In the genomic region with DNA sequence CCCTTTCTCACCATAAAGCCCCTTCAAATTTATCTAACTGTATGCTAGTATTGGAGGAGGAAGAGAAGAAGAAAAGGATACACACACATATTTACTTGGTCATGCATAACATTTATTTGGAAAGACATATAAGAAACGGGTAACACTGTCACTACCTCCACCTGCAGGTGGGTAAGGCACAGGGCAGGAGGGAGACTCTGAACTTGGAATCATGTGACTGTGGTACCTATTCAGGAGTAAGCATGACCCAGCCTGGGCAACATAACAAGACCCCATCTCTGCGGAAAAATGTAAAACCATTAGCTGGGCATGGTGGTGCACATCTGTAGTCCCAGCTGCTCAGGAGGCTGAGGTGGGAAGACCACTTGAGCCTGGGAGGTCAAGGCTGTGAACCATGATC, we compare ENCODE assay signal across 13 cellular contexts. TPM values are rescaled to one million over a fixed set of nuclear protein-coding genes. Genes with fewer than 3 reads are reported as not detected.
DNase-seq lines count a peak whose midpoint lies in the region; ATAC-seq and TF ChIP-seq lines count a peak whose summit lies in the region.
"Had no signal": no experiment of that assay in that cellular context is flagged by ENCODE, and none has a peak within 500 bp of the region (broad histone marks: within the 10 kb centered on the region; RNA-seq: fewer than 3 reads in every experiment).

No MANE protein-coding gene starts in this region.

- H3K9me3 Mint-ChIP-seq in GM23338 = no peaks in the 10 kb centered on the region
- H3K9me3 Mint-ChIP-seq: CD8-positive, alpha-beta T cell had no signal

- no peak overlapping the region for H3K4me2 ChIP-seq in GM23338

- intact Hi-C loops in Panc1 (cut with micrococcal nuclease; ENCODE audit: unreplicated experiment) (no loop called here), esophagus squamous epithelium (cut with DNase I) (no loop called here)

- 35 to 50% methylated on average over 2 of the region's 2 CpGs for WGBS in esophagus squamous epithelium, 2 donors

- ATAC-seq in GM23338 = peak; percentile 79
- peak; percentile 62; the same call in 1 of the 2 replicates for ATAC-seq in Panc1
- ATAC-seq in GM21528 (IDR thresholded peaks at IDR 0.05; ENCODE audit: low FRiP score, unreplicated experiment) = no peak
- no peak for ATAC-seq in HG03025 (IDR thresholded peaks at IDR 0.05; ENCODE audit: low FRiP score, unreplicated experiment)
- ATAC-seq: CD8-positive, alpha-beta T cell; gastroesophageal sphincter had no signal

- H3K4me3 ChIP-seq in GM23338 (no peak overlapping the region), Panc1 (ENCODE audit: low read depth in 2 of 2, low read length in 2 of 2) (no peak overlapping the region), esophagus squamous epithelium (no peak overlapping the region)
- H3K4me3 ChIP-seq: gastroesophageal sphincter had no signal

- TF ChIP-seq POLR2A in esophagus squamous epithelium (IDR thresholded peaks at IDR 0.05) = no peak

- H3K36me3 ChIP-seq in GM23338 (ENCODE audit: insufficient read depth) (no peaks in the 10 kb centered on the region), Panc1 (ENCODE audit: control insufficient read depth, insufficient read depth, low read length) (no peaks in the 10 kb centered on the region), esophagus squamous epithelium (no peaks in the 10 kb centered on the region)
- H3K36me3 ChIP-seq: gastroesophageal sphincter had no signal

- H3K27me3 Mint-ChIP-seq in GM23338 (ENCODE audit: insufficient read depth, low read depth, poor library complexity) = peaks cover 11% of the 10 kb centered on the region

- peaks cover 13% of the 10 kb centered on the region for H3K4me1 Mint-ChIP-seq in GM23338

- POLR2A ChIA-PET in Panc1 (lab: Charles Lee) = no interaction called here

- no peak overlapping the region for H3K27ac Mint-ChIP-seq in GM23338
- H3K27ac Mint-ChIP-seq: CD8-positive, alpha-beta T cell had no signal

- DNase-seq in ACHN (peak; percentile 33), GM23338 (ENCODE audit: low spot score) (peak; percentile 75), Panc1 (ENCODE audit: low read depth, low spot score) (no peak), esophagus squamous epithelium (lab: John Stamatoyannopoulos, UW) (no peak), occipital lobe (lab: John Stamatoyannopoulos, UW) (no peak), cortex of kidney (lab: John Stamatoyannopoulos, UW) (no peak)
- DNase-seq: aorta; CD8-positive, alpha-beta T cell; Right ventricle myocardium superior had no signal

- H3K9me2 ChIP-seq in GM23338 (ENCODE audit: insufficient read depth) = peaks cover 5% of the 10 kb centered on the region; the same call in 1 of the 2 replicates

- H3K9me3 ChIP-seq in Panc1 (ENCODE audit: control insufficient read depth, insufficient read depth, low read depth, low read length) = no peaks in the 10 kb centered on the region
- H3K9me3 ChIP-seq in esophagus squamous epithelium = no peaks in the 10 kb centered on the region
- H3K9me3 ChIP-seq: gastroesophageal sphincter had no signal

- in situ Hi-C loops in ACHN (cut with HindIII; ENCODE audit: low pct_ligation_motif_present, low pct_unique_long_range_greater_than_20kb, low sequenced_read_pairs) = no loop called here
- in situ Hi-C loops in Panc1 (cut with HindIII; ENCODE audit: low pct_unique_long_range_greater_than_20kb, low sequenced_read_pairs) = no loop called here

- BruUV-seq in Panc1 (replicated peaks; lab: Mats Ljungman, UMichigan) = no TSS peak

- H3K36me3 Mint-ChIP-seq in GM23338 (ENCODE audit: low read depth) = no peaks in the 10 kb centered on the region
- H3K36me3 Mint-ChIP-seq: CD8-positive, alpha-beta T cell had no signal

- no peaks in the 10 kb centered on the region for H3K79me2 ChIP-seq in GM23338 (replicated peaks; ENCODE audit: insufficient read depth)

- no peak overlapping the region for H3K27ac ChIP-seq in GM23338 (ENCODE audit: low read depth)
- no peak overlapping the region for H3K27ac ChIP-seq in Panc1 (ENCODE audit: low read length)
- H3K27ac ChIP-seq in esophagus squamous epithelium = no peak overlapping the region
- H3K27ac ChIP-seq: gastroesophageal sphincter had no signal

- H3K4me1 ChIP-seq in GM23338 (ENCODE audit: insufficient read depth) (peaks cover 3% of the 10 kb centered on the region; the same call in 1 of the 2 replicates), Panc1 (ENCODE audit: control insufficient read depth, insufficient read depth, low read length) (peaks cover 4% of the 10 kb centered on the region), esophagus squamous epithelium (peaks cover 0 to 6% (median 0%) of the 10 kb centered on the region in 3 donors)
- H3K4me1 ChIP-seq: gastroesophageal sphincter had no signal

- no peaks in the 10 kb centered on the region for H3K27me3 ChIP-seq in GM23338 (ENCODE audit: insufficient read depth)
- no peaks in the 10 kb centered on the region for H3K27me3 ChIP-seq in Panc1 (ENCODE audit: control insufficient read depth, insufficient read depth, low read length)
- H3K27me3 ChIP-seq in esophagus squamous epithelium = peaks cover 0 to 47% (median 0%) of the 10 kb centered on the region in 4 donors

- no peaks in the 10 kb centered on the region for H3F3A ChIP-seq in GM23338 (replicated peaks; ENCODE audit: low read depth)

- TF ChIP-seq CTCF in GM23338 (conservative IDR thresholded peaks at IDR 0.05; ENCODE audit: low read depth in 2 of 2) (peak; percentile 71 to 75), Panc1 (IDR thresholded peaks at IDR 0.05) (no peak), esophagus squamous epithelium (IDR thresholded peaks at IDR 0.05) (peak in 4 of 6 experiments; percentile 23 to 66 (median 40))

- H2AFZ ChIP-seq in GM23338 = no peak overlapping the region

- no peaks in the 10 kb centered on the region for H4K20me1 ChIP-seq in GM23338 (replicated peaks; ENCODE audit: insufficient read depth)

- CTCF ChIA-PET in Panc1 (lab: Charles Lee) = interaction anchor here (0.8 kb wide), 1 partner anchor 22 kb away, joined by 3 read pairs; no protein-coding TSS in a partner anchor

- no peak overlapping the region for H3K4me3 Mint-ChIP-seq in GM23338
- H3K4me3 Mint-ChIP-seq: CD8-positive, alpha-beta T cell had no signal

TF ChIP-seq in GM23338, 12 proteins besides CTCF, POLR2A, EP300 and RAD21 (continues in another document):
- TF ChIP-seq, protein P1, sequence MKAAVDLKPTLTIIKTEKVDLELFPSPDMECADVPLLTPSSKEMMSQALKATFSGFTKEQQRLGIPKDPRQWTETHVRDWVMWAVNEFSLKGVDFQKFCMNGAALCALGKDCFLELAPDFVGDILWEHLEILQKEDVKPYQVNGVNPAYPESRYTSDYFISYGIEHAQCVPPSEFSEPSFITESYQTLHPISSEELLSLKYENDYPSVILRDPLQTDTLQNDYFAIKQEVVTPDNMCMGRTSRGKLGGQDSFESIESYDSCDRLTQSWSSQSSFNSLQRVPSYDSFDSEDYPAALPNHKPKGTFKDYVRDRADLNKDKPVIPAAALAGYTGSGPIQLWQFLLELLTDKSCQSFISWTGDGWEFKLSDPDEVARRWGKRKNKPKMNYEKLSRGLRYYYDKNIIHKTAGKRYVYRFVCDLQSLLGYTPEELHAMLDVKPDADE (IDR thresholded peaks at IDR 0.05) = no peak
- TF ChIP-seq ZNF114 (CRISPR knock-in tag; IDR thresholded peaks at IDR 0.05) = no peak

RNA-seq across cellular contexts. Expression of a gene that starts 1.4 kb away (rescaled TPM):
- not detected in 2 replicates for total RNA-seq in GM23338 (2014; rRNA removed; shearing (Covaris generic))
- polyA plus RNA-seq in GM23338 (2016; fragmentation: Nextera tagmentation; extraction: Ambion mirVana) = not detected in 2 replicates
- total RNA-seq in Panc1 (2021; ENCODE audit: unreplicated experiment) (not detected), esophagus squamous epithelium (not detected), occipital lobe (not detected)
- polyA plus RNA-seq in Panc1 (2012; ENCODE audit: insufficient read length) = not detected
- total RNA-seq: aorta; CD8-positive, alpha-beta T cell; gastroesophageal sphincter; Right ventricle myocardium superior; skeletal muscle tissue had no signal
- polyA plus RNA-seq: aorta had no signal

Comparison
In these comparisons a context has a peak if more than half of its experiments do, and no peak if none do; other contexts are left out.
1. DNase-seq: peak in ACHN (single experiment) and GM23338 (single experiment); none in Panc1 (single experiment), esophagus squamous epithelium (single experiment), occipital lobe (single experiment) and cortex of kidney (single experiment).
2. ATAC-seq: peak in GM23338 (single experiment) and Panc1 (single experiment); none in GM21528 (single experiment) and HG03025 (single experiment).